In genomic region chr16:69276143-69277115, GRCh38 we compare ENCODE assay signal across 12 cellular contexts. TPM values are rescaled to one million over a fixed set of nuclear protein-coding genes. Genes with fewer than 3 reads are reported as not detected.
A peak's percentile ranks its signal among the peaks of the same experiment; 100 is the strongest.
DNase-seq lines count a peak whose midpoint lies in the region; TF ChIP-seq lines count a peak whose summit lies in the region.
"Had no signal": no experiment of that assay in that cellular context is flagged by ENCODE, and none has a peak within 500 bp of the region (broad histone marks: within the 10 kb centered on the region; RNA-seq: fewer than 3 reads in every experiment).

No MANE protein-coding gene starts in this region.

- no peak overlapping the region for H3K9ac ChIP-seq in mammary epithelial cell (ENCODE audit: insufficient read depth, low read length)

- H3K27ac ChIP-seq in mammary epithelial cell (ENCODE audit: insufficient read depth, low read depth, low read length): no peak overlapping the region
- H3K27ac ChIP-seq in uterus: peak overlapping the region; percentile 69 to 72
- no peak overlapping the region for H3K27ac ChIP-seq in SJCRH30
- H3K27ac ChIP-seq: prostate gland, WERI-Rb-1 had no signal

- H3K4me1 ChIP-seq in mammary epithelial cell (ENCODE audit: insufficient read depth, low read length): no peaks in the 10 kb centered on the region
- peaks cover 4 to 6% of the 10 kb centered on the region in 2 donors for H3K4me1 ChIP-seq in uterus
- no peaks in the 10 kb centered on the region for H3K4me1 ChIP-seq in SJCRH30
- H3K4me1 ChIP-seq: prostate gland had no signal

- TF ChIP-seq CTCF in MCF 10A (IDR thresholded peaks at IDR 0.05; ENCODE audit: unreplicated experiment) (no peak), mammary epithelial cell (conservative IDR thresholded peaks at IDR 0.05 in 1 of 2, IDR thresholded peaks at IDR 0.05 in 1 of 2; ENCODE audit: extremely low read depth in 1 of 2, insufficient read depth in 1 of 2, low read depth in 1 of 2, low read length in 2 of 2) (no peak), mesothelial cell of epicardium (IDR thresholded peaks at IDR 0.05; ENCODE audit: unreplicated experiment) (no peak), uterus (IDR thresholded peaks at IDR 0.05) (no peak)

- POLR2A ChIA-PET in MCF 10A (lab: Yijun Ruan, JAX): interaction anchor here (0.6 to 0.8 kb wide), 5 partner anchors 9 to 88 kb away, joined by 3 to 4 read pairs (median 3); no protein-coding TSS in a partner anchor

- no peak for TF ChIP-seq POLR2A in uterus (IDR thresholded peaks at IDR 0.05)

- intact Hi-C loops in MCF 10A (cut with micrococcal nuclease): no loop called here
- intact Hi-C loops in mammary epithelial cell (cut with micrococcal nuclease): no loop called here
- intact Hi-C loops in uterus (cut with DNase I; ENCODE audit: low total_unique reads): loop anchor here (5.0 kb wide), 1 partner anchor 129 kb away; no protein-coding TSS in a partner anchor

- no peaks in the 10 kb centered on the region for H4K20me1 ChIP-seq in mammary epithelial cell (ENCODE audit: insufficient read depth, low read length)

- in situ Hi-C loops in mammary epithelial cell (cut with MboI; ENCODE audit: low sequenced_read_pairs in 2 of 2): loop anchor here (25.0 kb wide), 1 partner anchor 414 kb away; no protein-coding TSS in a partner anchor

- peaks cover 6% of the 10 kb centered on the region for H3K36me3 Mint-ChIP-seq in MCF 10A (ENCODE audit: insufficient read depth, unreplicated experiment)
- H3K36me3 Mint-ChIP-seq in mesothelial cell of epicardium: peaks cover 16% of the 10 kb centered on the region

- H3K27me3 ChIP-seq in mammary epithelial cell (ENCODE audit: insufficient read depth, low read length) (no peaks in the 10 kb centered on the region), uterus (no peaks in the 10 kb centered on the region), SJCRH30 (no peaks in the 10 kb centered on the region)

- H3K79me2 ChIP-seq in mammary epithelial cell (ENCODE audit: insufficient read depth, low read length): peaks cover 2% of the 10 kb centered on the region

- CTCF ChIA-PET in MCF 10A (lab: Yijun Ruan, JAX): interaction anchor here (0.7 to 2.0 kb wide), 5 partner anchors 11 to 909 kb away, joined by 3 to 9 read pairs (median 3); no protein-coding TSS in a partner anchor
- CTCF ChIA-PET in mammary epithelial cell (lab: Charles Lee; ENCODE audit: low non-redundant PET): no interaction called here

- no peak overlapping the region for H2AFZ ChIP-seq in mammary epithelial cell (ENCODE audit: low read depth, low read length)

- H3K4me1 Mint-ChIP-seq in MCF 10A (ENCODE audit: insufficient read depth, unreplicated experiment): no peaks in the 10 kb centered on the region
- H3K4me1 Mint-ChIP-seq in mesothelial cell of epicardium: peaks cover 16% of the 10 kb centered on the region

- H3K9me3 Mint-ChIP-seq in MCF 10A (ENCODE audit: unreplicated experiment) (no peaks in the 10 kb centered on the region), mesothelial cell of epicardium (no peaks in the 10 kb centered on the region)

- no peak overlapping the region for H3K4me3 ChIP-seq in mammary epithelial cell (replicated peaks in 1 of 3; ENCODE audit: insufficient read depth in 1 of 3, low read depth in 2 of 3, low read length in 3 of 3)
- no peak overlapping the region for H3K4me3 ChIP-seq in uterus
- H3K4me3 ChIP-seq in SJCRH30: no peak overlapping the region
- H3K4me3 ChIP-seq: prostate gland had no signal

- H3K9me3 ChIP-seq in mammary epithelial cell (replicated peaks; ENCODE audit: insufficient read depth, low read length): no peaks in the 10 kb centered on the region
- no peaks in the 10 kb centered on the region for H3K9me3 ChIP-seq in uterus
- H3K9me3 ChIP-seq in SJCRH30 (replicated peaks): no peaks in the 10 kb centered on the region
- H3K9me3 ChIP-seq: prostate gland had no signal

- H3K36me3 ChIP-seq in mammary epithelial cell (ENCODE audit: insufficient read depth, low read length): peaks cover 9% of the 10 kb centered on the region
- no peaks in the 10 kb centered on the region for H3K36me3 ChIP-seq in uterus
- H3K36me3 ChIP-seq in SJCRH30: no peaks in the 10 kb centered on the region; the same call in 1 of the 2 replicates
- H3K36me3 ChIP-seq: prostate gland had no signal

- no peak overlapping the region for H3K27ac Mint-ChIP-seq in MCF 10A (ENCODE audit: low read depth, unreplicated experiment)
- H3K27ac Mint-ChIP-seq in mesothelial cell of epicardium: peak overlapping the region; percentile 48

- DNase-seq in MCF 10A (ENCODE audit: unreplicated experiment) (peak; percentile 41), mammary epithelial cell (no peak), dedifferentiated amniotic fluid mesenchymal stem cell (ENCODE audit: extremely low spot score) (peak; percentile 96), mesothelial cell of epicardium (ENCODE audit: low spot score in 2 of 2, unreplicated experiment in 2 of 2) (no peak), uterus (peak; percentile 71 to 85), HuH-7 (ENCODE audit: low spot score) (no peak), NCI-H2107 treated with DMSO at 0.1 percent for 48 hours (lab: John Stamatoyannopoulos, UW; ENCODE audit: unreplicated experiment) (no peak), SJCRH30 (no peak)
- DNase-seq: dermis blood vessel endothelial cell, NCI-H1092 treated with DMSO at 0.1 percent for 48 hours, WERI-Rb-1 had no signal

- H3K4me2 ChIP-seq in mammary epithelial cell (ENCODE audit: insufficient read depth, low read depth, low read length): no peak overlapping the region

- dilution Hi-C loops in mammary epithelial cell (cut with HindIII; ENCODE audit: low sequenced_read_pairs): no loop called here

- H3K4me3 Mint-ChIP-seq in MCF 10A (ENCODE audit: unreplicated experiment) (no peak overlapping the region), mesothelial cell of epicardium (no peak overlapping the region)

- WGBS in mammary epithelial cell (ENCODE audit: low coverage, missing lambda C conversion rate): 51% methylated on average over 7 of the region's 7 CpGs

- no peaks in the 10 kb centered on the region for H3K27me3 Mint-ChIP-seq in MCF 10A (ENCODE audit: insufficient read depth, unreplicated experiment)
- no peaks in the 10 kb centered on the region for H3K27me3 Mint-ChIP-seq in mesothelial cell of epicardium (ENCODE audit: low read depth)

- no TSS peak for BruUV-seq in MCF 10A (replicated peaks; lab: Mats Ljungman, UMichigan)
- BruUV-seq in mammary epithelial cell (replicated peaks; lab: Mats Ljungman, UMichigan): no TSS peak

RNA-seq across cellular contexts. Expression of gene VPS4A, which starts 34.7 kb away (rescaled TPM):
- 34.4 and 38.6 TPM in 2 replicates for total RNA-seq in MCF 10A (2022)
- total RNA-seq in mammary epithelial cell: 10 to 100 TPM; 32.0 to 38.4 TPM
- 22.6 TPM for polyA plus RNA-seq in mammary epithelial cell
- 49.4 TPM for polyA minus RNA-seq in mammary epithelial cell
- total RNA-seq in mesothelial cell of epicardium: 28.0 to 30.3 TPM (median 29.8 TPM) in 3 replicates
- total RNA-seq in uterus: 10 to 100 TPM; 14.6 to 39.5 (median 25.0) TPM
- total RNA-seq in SJCRH30 (2014; rRNA removed; shearing (Covaris generic)): 20.9 and 25.5 TPM in 2 replicates

RNA-seq across cellular contexts. Expression of gene PDF, which starts 54.0 kb away (rescaled TPM):
- total RNA-seq in MCF 10A (2022) (19.4 and 24.8 TPM in 2 replicates), mammary epithelial cell (10 to 100 TPM; 20.2 to 21.7 TPM), mesothelial cell of epicardium (13.5 to 14.1 TPM (median 13.6 TPM) in 3 replicates), uterus (10 to 100 TPM in 2 of 4 donors, 1 to 10 TPM in 2; 3.2 to 69.9 (median 13.2) TPM)
- polyA plus RNA-seq in mammary epithelial cell: 14.4 TPM
- polyA minus RNA-seq in mammary epithelial cell: 0.67 TPM
- 9.7 and 10.3 TPM in 2 replicates for total RNA-seq in SJCRH30 (2014; rRNA removed; shearing (Covaris generic))

Comparison
In these comparisons a context has a peak if more than half of its experiments do, and no peak if none do; other contexts are left out.
1. DNase-seq: peak in MCF 10A (single experiment), dedifferentiated amniotic fluid mesenchymal stem cell (single experiment) and uterus (2 of 2); none in mammary epithelial cell (single experiment), mesothelial cell of epicardium (0 of 2), HuH-7 (single experiment), NCI-H2107 treated with DMSO at 0.1 percent for 48 hours (single experiment) and SJCRH30 (0 of 2).
2. H3K27ac ChIP-seq: peak in uterus (2 of 2); none in mammary epithelial cell (single experiment) and SJCRH30 (single experiment).